Comparison of ENCODE assay signal across 9 cellular contexts in the genomic region with DNA sequence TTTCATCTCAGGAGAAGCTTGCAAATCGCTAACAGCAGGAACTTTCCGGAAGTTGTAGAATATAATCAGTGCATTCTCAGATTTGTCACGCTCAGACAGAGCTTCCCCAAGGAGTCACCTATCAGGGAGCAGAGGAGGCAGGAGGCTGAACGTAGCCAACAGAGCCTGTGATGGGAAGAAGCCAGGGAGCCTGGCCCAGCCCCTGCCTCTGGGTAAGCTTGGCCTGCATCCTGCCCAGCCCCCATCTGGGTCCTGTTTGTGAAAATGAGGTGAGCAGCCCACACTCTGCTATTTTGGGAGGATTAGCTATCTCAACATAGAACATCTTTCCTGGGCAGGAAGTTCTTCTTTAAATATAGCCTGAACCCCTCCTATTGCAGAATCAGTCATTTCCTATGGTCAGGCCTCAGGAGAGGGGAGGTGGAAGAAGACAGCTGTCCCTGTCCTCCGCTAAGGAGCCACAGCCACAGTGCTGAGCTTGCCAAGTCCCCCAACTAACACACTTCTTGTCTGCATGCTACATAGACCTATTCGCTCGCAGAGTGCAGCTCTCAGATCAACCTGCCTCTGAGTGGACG. TPM values are rescaled to one million over a fixed set of nuclear protein-coding genes. Genes with fewer than 3 reads are reported as not detected.
DNase-seq lines count a peak whose midpoint lies in the region; ATAC-seq and TF ChIP-seq lines count a peak whose summit lies in the region.
"Had no signal": no experiment of that assay in that cellular context is flagged by ENCODE, and none has a peak within 500 bp of the region (broad histone marks: within the 10 kb centered on the region; RNA-seq: fewer than 3 reads in every experiment).

No MANE protein-coding gene starts in this region.

- H3K27me3 Mint-ChIP-seq in T-helper 2 cell treated with Interferon-gamma antibody and Interleukin-4, amounts not matched to agents 5 μg/mL and 100 μg/mL, for 36 hours (ENCODE audit: low read depth), result peaks cover 11% of the 10 kb centered on the region

- H4K8ac ChIP-seq in trophoblast cell (ENCODE audit: low read depth, low read length), result no peak overlapping the region

- no peak for TF ChIP-seq CTCF in esophagus squamous epithelium (IDR thresholded peaks at IDR 0.05)

- H3K79me2 ChIP-seq in trophoblast cell (ENCODE audit: control insufficient read depth, insufficient read depth, low read length, poor library complexity), result no peaks in the 10 kb centered on the region

- H3K23ac ChIP-seq in trophoblast cell (ENCODE audit: low read length), result no peak overlapping the region

- WGBS in trophoblast cell (ENCODE audit: extremely low coverage, insufficient coverage, insufficient read length), result no CpG with 5 or more reads among the region's 8 CpGs
- WGBS in esophagus squamous epithelium, 2 donors, result 76% methylated on average over 6 to 7 of the region's 8 CpGs

- no peaks in the 10 kb centered on the region for H3K9me3 Mint-ChIP-seq in T-helper 2 cell treated with Interferon-gamma antibody and Interleukin-4, amounts not matched to agents 5 μg/mL and 100 μg/mL, for 36 hours

- DNase-seq in NOMO-1 (lab: John Stamatoyannopoulos, UW; ENCODE audit: unreplicated experiment in 2 of 2) (peak; percentile 40 to 50), trophoblast cell (no peak), NCI-H2227 treated with DMSO at 0.1 percent for 48 hours (lab: John Stamatoyannopoulos, UW) (no peak), esophagus squamous epithelium (lab: John Stamatoyannopoulos, UW) (no peak), HAP-1 (ENCODE audit: low spot score in 2 of 2) (no peak)
- no peak for DNase-seq in T-helper 2 cell treated with Interferon-gamma antibody and Interleukin-4, amounts not matched to agents 5 μg/mL and 100 μg/mL, for 36 hours (ENCODE audit: low spot score)
- DNase-seq: NCI-H1105 had no signal

- no peak overlapping the region for H3K4me2 ChIP-seq in trophoblast cell (ENCODE audit: low read length)

- H3K4ac ChIP-seq in trophoblast cell (ENCODE audit: low read depth, low read length), result no peak overlapping the region

- ATAC-seq in GM18873 (IDR thresholded peaks at IDR 0.05; ENCODE audit: low FRiP score, unreplicated experiment) (peak; percentile 80), HG02759 (IDR thresholded peaks at IDR 0.05; ENCODE audit: unreplicated experiment) (peak; percentile 80)

- peaks cover 22 to 29% of the 10 kb centered on the region in 2 experiments for H3K4me1 ChIP-seq in trophoblast cell (ENCODE audit: control insufficient read depth in 1 of 2, insufficient read depth in 2 of 2, low read length in 2 of 2)
- H3K4me1 ChIP-seq in esophagus squamous epithelium, result no peaks in the 10 kb centered on the region
- no peaks in the 10 kb centered on the region for H3K4me1 ChIP-seq in HAP-1

- no peak overlapping the region for H2AFZ ChIP-seq in trophoblast cell (ENCODE audit: insufficient read depth, low read length, poor library complexity)

- H3K14ac ChIP-seq in trophoblast cell (ENCODE audit: low read length), result no peak overlapping the region

- H2BK12ac ChIP-seq in trophoblast cell (ENCODE audit: low read length), result peak overlapping the region; percentile 76

- in situ Hi-C loops in HAP-1 (cut with MboI; ENCODE audit: low sequenced_read_pairs), result no loop called here

- H3K9ac ChIP-seq in trophoblast cell (ENCODE audit: low read length), result no peak overlapping the region

- H3K27ac ChIP-seq in trophoblast cell (ENCODE audit: low read depth, low read length) (no peak overlapping the region), esophagus squamous epithelium (no peak overlapping the region)

- no peaks in the 10 kb centered on the region for H3K27me3 ChIP-seq in trophoblast cell (ENCODE audit: insufficient read depth, low read length)
- H3K27me3 ChIP-seq in esophagus squamous epithelium, result peaks cover 0 to 15% (median 0%) of the 10 kb centered on the region in 4 donors
- peaks cover 12% of the 10 kb centered on the region for H3K27me3 ChIP-seq in HAP-1 (ENCODE audit: low read depth)

- intact Hi-C loops in esophagus squamous epithelium (cut with DNase I), result no loop called here

- H3K36me3 Mint-ChIP-seq in T-helper 2 cell treated with Interferon-gamma antibody and Interleukin-4, amounts not matched to agents 5 μg/mL and 100 μg/mL, for 36 hours (ENCODE audit: low read depth), result no peaks in the 10 kb centered on the region

- H2BK120ac ChIP-seq in trophoblast cell (ENCODE audit: insufficient read depth, low read length, poor library complexity), result no peak overlapping the region

- peak overlapping the region; percentile 32 for H2AK5ac ChIP-seq in trophoblast cell (ENCODE audit: low read length)

- peak overlapping the region; percentile 79 for H3K18ac ChIP-seq in trophoblast cell (ENCODE audit: low read length)

- H4K12ac ChIP-seq in trophoblast cell (ENCODE audit: low read depth, low read length), result no peak overlapping the region

- no peak overlapping the region for H3K27ac Mint-ChIP-seq in T-helper 2 cell treated with Interferon-gamma antibody and Interleukin-4, amounts not matched to agents 5 μg/mL and 100 μg/mL, for 36 hours

- H3K79me1 ChIP-seq in trophoblast cell (ENCODE audit: low read length), result peaks cover 24% of the 10 kb centered on the region

- H3K4me3 Mint-ChIP-seq in T-helper 2 cell treated with Interferon-gamma antibody and Interleukin-4, amounts not matched to agents 5 μg/mL and 100 μg/mL, for 36 hours, result no peak overlapping the region

- H2BK5ac ChIP-seq in trophoblast cell (ENCODE audit: low read depth, low read length, poor library complexity), result no peak overlapping the region

- no peaks in the 10 kb centered on the region for H3K9me3 ChIP-seq in trophoblast cell (ENCODE audit: insufficient read depth, low read depth, low read length)
- no peaks in the 10 kb centered on the region for H3K9me3 ChIP-seq in esophagus squamous epithelium
- no peaks in the 10 kb centered on the region for H3K9me3 ChIP-seq in HAP-1

- TF ChIP-seq POLR2A in esophagus squamous epithelium (IDR thresholded peaks at IDR 0.05), result no peak

- no peak overlapping the region for H3K4me3 ChIP-seq in trophoblast cell (ENCODE audit: low read depth, low read length)
- no peak overlapping the region for H3K4me3 ChIP-seq in esophagus squamous epithelium
- no peak overlapping the region for H3K4me3 ChIP-seq in HAP-1

- no peaks in the 10 kb centered on the region for H3K4me1 Mint-ChIP-seq in T-helper 2 cell treated with Interferon-gamma antibody and Interleukin-4, amounts not matched to agents 5 μg/mL and 100 μg/mL, for 36 hours (ENCODE audit: low read depth)

- H4K91ac ChIP-seq in trophoblast cell (ENCODE audit: low read depth, low read length), result no peak overlapping the region

- no peaks in the 10 kb centered on the region for H3K36me3 ChIP-seq in trophoblast cell (ENCODE audit: control insufficient read depth in 1 of 2, insufficient read depth in 2 of 2, low read length in 2 of 2)
- no peaks in the 10 kb centered on the region for H3K36me3 ChIP-seq in esophagus squamous epithelium
- H3K36me3 ChIP-seq in HAP-1 (replicated peaks), result no peaks in the 10 kb centered on the region

RNA-seq across cellular contexts. Expression of a gene that starts 19.2 kb away (rescaled TPM):
- polyA plus RNA-seq in trophoblast cell (2013), result 35.3 and 39.5 TPM in 2 replicates
- 10 to 100 TPM in 1 of 4 donors, 1 to 10 TPM in 2, under 1 TPM in 1; 0.53 to 16.8 (median 6.4) TPM for total RNA-seq in esophagus squamous epithelium

Comparison
In these comparisons a context has a peak if more than half of its experiments do, and no peak if none do; other contexts are left out.
1. DNase-seq: peak in NOMO-1 (2 of 2); none in trophoblast cell (0 of 2), T-helper 2 cell treated with Interferon-gamma antibody and Interleukin-4, amounts not matched to agents 5 μg/mL and 100 μg/mL, for 36 hours (single experiment), NCI-H2227 treated with DMSO at 0.1 percent for 48 hours (single experiment), esophagus squamous epithelium (single experiment) and HAP-1 (0 of 2).